Comparison of ENCODE assay signal across 17 cellular contexts in the genomic region with DNA sequence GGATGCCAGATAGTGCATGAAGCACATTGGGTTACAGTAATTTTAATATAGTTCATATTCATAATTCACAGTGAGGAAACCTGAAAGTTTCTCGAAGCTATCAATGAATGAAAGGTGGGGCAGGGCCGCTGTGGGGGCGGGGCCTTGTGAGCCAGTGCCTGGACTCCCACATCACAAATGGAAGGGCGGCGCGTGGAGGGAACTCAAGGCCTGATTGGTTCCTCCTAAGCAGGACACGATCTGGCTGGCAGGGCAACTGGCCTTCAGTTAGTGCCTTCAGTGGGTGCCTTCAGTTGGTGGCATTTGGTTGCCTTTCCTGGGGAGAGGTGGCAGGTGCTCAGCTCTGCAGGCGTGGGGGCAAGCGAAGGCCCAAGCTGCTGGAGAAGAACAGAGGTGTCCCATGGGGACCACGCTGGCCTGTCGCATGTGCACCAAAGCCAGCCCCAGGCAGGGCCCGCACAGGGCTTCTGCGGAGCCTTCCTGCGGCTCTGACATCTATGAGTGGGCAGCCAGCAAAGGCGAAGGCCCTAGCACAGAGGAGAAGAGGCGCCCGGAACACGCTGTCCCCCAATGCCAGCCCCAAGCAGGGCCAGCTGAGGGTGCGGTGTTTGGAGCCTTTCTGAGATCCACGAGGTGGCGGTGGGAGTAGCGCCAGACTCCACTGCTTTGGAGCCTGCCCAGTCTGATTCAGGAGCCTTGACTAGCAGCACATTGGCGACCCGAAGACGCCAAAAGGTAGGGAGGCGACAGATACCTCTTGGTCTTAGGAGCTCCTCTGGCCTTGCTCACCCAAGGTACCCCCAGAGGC.
DNase-seq lines count a peak whose midpoint lies in the region; ATAC-seq, FAIRE-seq and TF ChIP-seq lines count a peak whose summit lies in the region.
"Had no signal": no experiment of that assay in that cellular context is flagged by ENCODE, and none has a peak within 500 bp of the region (broad histone marks: within the 10 kb centered on the region; RNA-seq: fewer than 3 reads in every experiment).

No MANE protein-coding gene starts in this region.

- no peak for TF ChIP-seq CTCF in CD4-positive, alpha-beta T cell (IDR thresholded peaks at IDR 0.05)
- TF ChIP-seq CTCF in DND-41 (IDR thresholded peaks at IDR 0.05; ENCODE audit: borderline replicate concordance, extremely low read depth, low read length, poor library complexity, severe bottlenecking) = no peak
- no peak for TF ChIP-seq CTCF in K562 (IDR thresholded peaks at IDR 0.05 in 2 of 3, conservative IDR thresholded peaks at IDR 0.05 in 1 of 3; ENCODE audit: insufficient read depth in 2 of 3, low read depth in 1 of 3, low read length in 3 of 3)
- TF ChIP-seq CTCF in lower lobe of right lung (IDR thresholded peaks at IDR 0.05) = no peak
- no peak for TF ChIP-seq CTCF in glutamatergic neuron (IDR thresholded peaks at IDR 0.05; ENCODE audit: partially characterized antibody, unreplicated experiment)

- H3K27me3 ChIP-seq in CD4-positive, alpha-beta T cell (ENCODE audit: control insufficient read depth, insufficient read depth, low read length) = no peaks in the 10 kb centered on the region
- H3K27me3 ChIP-seq in DND-41 (ENCODE audit: insufficient read depth, low read length, poor library complexity) (no peaks in the 10 kb centered on the region), K562 (ENCODE audit: control insufficient read depth in 2 of 2, insufficient read depth in 2 of 2, low read length in 2 of 2) (peaks cover 13 to 33% of the 10 kb centered on the region in 2 experiments; a peak in 4 of 5 replicates), lower lobe of right lung (ENCODE audit: low read depth) (no peaks in the 10 kb centered on the region)

- TF ChIP-seq RAD21 in K562 (CRISPR knock-in tag; conservative IDR thresholded peaks at IDR 0.05 in 1 of 2, IDR thresholded peaks at IDR 0.05 in 1 of 2) = no peak

- no peaks in the 10 kb centered on the region for H3K9me1 ChIP-seq in K562 (ENCODE audit: control insufficient read depth, insufficient read depth, low read length)

- H3K79me2 ChIP-seq in DND-41 (ENCODE audit: insufficient read depth, low read length) = no peaks in the 10 kb centered on the region
- no peaks in the 10 kb centered on the region for H3K79me2 ChIP-seq in K562 (ENCODE audit: control insufficient read depth, insufficient read depth, low read length)

- H3K36me3 Mint-ChIP-seq in CD4-positive, alpha-beta T cell (ENCODE audit: low read depth) = peaks cover 13% of the 10 kb centered on the region
- no peaks in the 10 kb centered on the region for H3K36me3 Mint-ChIP-seq in glutamatergic neuron (ENCODE audit: unreplicated experiment)

- H3K27me3 Mint-ChIP-seq in CD4-positive, alpha-beta T cell = no peaks in the 10 kb centered on the region
- peaks cover 2% of the 10 kb centered on the region for H3K27me3 Mint-ChIP-seq in glutamatergic neuron (ENCODE audit: unreplicated experiment)

- no peak overlapping the region for H3K27ac ChIP-seq in CD4-positive, alpha-beta T cell (ENCODE audit: low read depth, low read length)
- no peak overlapping the region for H3K27ac ChIP-seq in DND-41 (ENCODE audit: low read length)
- H3K27ac ChIP-seq in K562 (ENCODE audit: extremely low read depth, low read depth, low read length) = no peak overlapping the region
- no peak overlapping the region for H3K27ac ChIP-seq in lower lobe of right lung
- H3K27ac ChIP-seq: A549 had no signal

- in situ Hi-C loops in K562 (cut with MboI) (no loop called here), KBM-7 (cut with MboI; ENCODE audit: low pct_unique_long_range_greater_than_20kb, low sequenced_read_pairs) (no loop called here)

- TF ChIP-seq EP300 in K562 (IDR thresholded peaks at IDR 0.05; ENCODE audit: low read length) = no peak

- no peak overlapping the region for H3K27ac Mint-ChIP-seq in CD4-positive, alpha-beta T cell
- H3K27ac Mint-ChIP-seq in glutamatergic neuron (ENCODE audit: unreplicated experiment) = no peak overlapping the region
- H3K27ac Mint-ChIP-seq: CD8-positive, alpha-beta memory T cell had no signal

- H2AFZ ChIP-seq in DND-41 (ENCODE audit: low read depth, low read length) (no peak overlapping the region), K562 (ENCODE audit: low read depth, low read length) (no peak overlapping the region; the same call in 1 of the 2 replicates)

- 6% methylated on average over 26 of the region's 26 CpGs for WGBS in K562 (ENCODE audit: insufficient coverage, low coverage, missing lambda C conversion rate)

- intact Hi-C loops in CD4-positive, alpha-beta T cell (cut with DNase I, micrococcal nuclease) = no loop called here
- intact Hi-C loops in K562 (cut with micrococcal nuclease) = no loop called here
- intact Hi-C loops in lower lobe of right lung (cut with DNase I) = no loop called here

- POLR2A ChIA-PET in CD4-positive, alpha-beta T cell (lab: Charles Lee) = no interaction called here
- POLR2A ChIA-PET in K562 (lab: Yijun Ruan, JAX) = interaction anchor here (0.7 kb wide), 2 partner anchors 22 to 35 kb away, joined by 3 read pairs; no protein-coding TSS in a partner anchor

- H3K9me3 ChIP-seq in CD4-positive, alpha-beta T cell (ENCODE audit: control insufficient read depth, low read length) = no peaks in the 10 kb centered on the region
- H3K9me3 ChIP-seq in DND-41 (ENCODE audit: insufficient read depth, low read length, severe bottlenecking) (peaks cover 3% of the 10 kb centered on the region), K562 (replicated peaks; ENCODE audit: control insufficient read depth, insufficient read depth, low read depth, low read length) (no peaks in the 10 kb centered on the region), lower lobe of right lung (no peaks in the 10 kb centered on the region)

- H3K4me2 ChIP-seq in DND-41 (ENCODE audit: insufficient read depth, low read length) (no peak overlapping the region), K562 (ENCODE audit: insufficient read depth, low read length) (no peak overlapping the region)
- H3K4me2 ChIP-seq: A549 had no signal

- BruUV-seq in K562 (replicated peaks; lab: Mats Ljungman, UMichigan) = no TSS peak

- CTCF ChIA-PET in CD4-positive, alpha-beta T cell (lab: Charles Lee) = no interaction called here
- CTCF ChIA-PET in K562 (lab: Yijun Ruan, JAX; ENCODE audit: low intra/inter-chr PET ratio) = no interaction called here

- H3K4me3 ChIP-seq in DND-41 (ENCODE audit: low read depth in 1 of 2, low read length in 2 of 2) (no peak overlapping the region), K562 (no peak overlapping the region), lower lobe of right lung (no peak overlapping the region)
- H3K4me3 ChIP-seq: A549 had no signal

- FAIRE-seq in K562 (lab: Jason Lieb, UNC) = peak; percentile 32
- FAIRE-seq: A549, G401.6, GM12892 had no signal

- no peaks in the 10 kb centered on the region for H4K20me1 ChIP-seq in DND-41 (ENCODE audit: insufficient read depth, low read length)
- H4K20me1 ChIP-seq in K562 (replicated peaks; ENCODE audit: control insufficient read depth, insufficient read depth, low read length) = no peaks in the 10 kb centered on the region

- H3K9me3 Mint-ChIP-seq in CD4-positive, alpha-beta T cell = peaks cover 2% of the 10 kb centered on the region
- H3K9me3 Mint-ChIP-seq in glutamatergic neuron (ENCODE audit: unreplicated experiment) = no peaks in the 10 kb centered on the region

- peak overlapping the region; percentile 38 for H3K4me3 Mint-ChIP-seq in CD4-positive, alpha-beta T cell
- no peak overlapping the region for H3K4me3 Mint-ChIP-seq in glutamatergic neuron (ENCODE audit: unreplicated experiment)
- H3K4me3 Mint-ChIP-seq: CD14-positive monocyte; CD8-positive, alpha-beta memory T cell had no signal

- no peaks in the 10 kb centered on the region for H3K36me3 ChIP-seq in DND-41 (ENCODE audit: insufficient read depth, low read length)
- no peaks in the 10 kb centered on the region for H3K36me3 ChIP-seq in K562 (ENCODE audit: control insufficient read depth, insufficient read depth, low read length)
- H3K36me3 ChIP-seq in lower lobe of right lung = no peaks in the 10 kb centered on the region

- H3K4me1 Mint-ChIP-seq in CD4-positive, alpha-beta T cell (ENCODE audit: low read depth) = no peaks in the 10 kb centered on the region
- no peaks in the 10 kb centered on the region for H3K4me1 Mint-ChIP-seq in glutamatergic neuron (ENCODE audit: low read depth, unreplicated experiment)

- H3K9ac ChIP-seq in DND-41 (ENCODE audit: low read depth, low read length) (no peak overlapping the region), K562 (ENCODE audit: insufficient read depth in 1 of 2, low read depth in 2 of 2, low read length in 2 of 2) (no peak overlapping the region)

- H3K4me1 ChIP-seq in DND-41 (ENCODE audit: insufficient read depth, low read length) (no peaks in the 10 kb centered on the region), K562 (replicated peaks in 1 of 2; ENCODE audit: control insufficient read depth in 2 of 2, insufficient read depth in 2 of 2, low read length in 2 of 2) (peaks cover 0 to 5% of the 10 kb centered on the region in 2 experiments; a peak in 1 of 5 replicates), lower lobe of right lung (no peaks in the 10 kb centered on the region)
- H3K4me1 ChIP-seq: A549 had no signal

- ATAC-seq in CD4-positive, alpha-beta T cell (ENCODE audit: poor library complexity) = no peak
- ATAC-seq in DND-41 (ENCODE audit: insufficient read depth, low read depth) (peak; percentile 33; the same call in 2 of the 3 replicates), K562 (peak; percentile 69), lower lobe of right lung (no peak), GM18517 (IDR thresholded peaks at IDR 0.05; ENCODE audit: unreplicated experiment) (no peak), GM19035 (IDR thresholded peaks at IDR 0.05; ENCODE audit: unreplicated experiment) (no peak)
- ATAC-seq: A549 had no signal

- DNase-seq in CD4-positive, alpha-beta T cell = no peak
- DNase-seq in DND-41 = no peak
- DNase-seq in K562 (ENCODE audit: extremely low read depth in 1 of 4, low spot score in 3 of 4) = peak in 1 of 4 experiments; percentile 14
- peak; percentile 50 for DNase-seq in lower lobe of right lung
- DNase-seq in KBM-7 = no peak
- no peak for DNase-seq in glutamatergic neuron
- DNase-seq: CD8-positive, alpha-beta memory T cell; DMS79; EL; H7; KG1 had no signal

- TF ChIP-seq POLR2A in K562 (conservative IDR thresholded peaks at IDR 0.05) = no peak

TF ChIP-seq in K562, 482 proteins besides CTCF, POLR2A, EP300 and RAD21:
- TF ChIP-seq DIDO1 (tag; IDR thresholded peaks at IDR 0.05; ENCODE audit: low read depth) = no peak
- TF ChIP-seq, protein P1, sequence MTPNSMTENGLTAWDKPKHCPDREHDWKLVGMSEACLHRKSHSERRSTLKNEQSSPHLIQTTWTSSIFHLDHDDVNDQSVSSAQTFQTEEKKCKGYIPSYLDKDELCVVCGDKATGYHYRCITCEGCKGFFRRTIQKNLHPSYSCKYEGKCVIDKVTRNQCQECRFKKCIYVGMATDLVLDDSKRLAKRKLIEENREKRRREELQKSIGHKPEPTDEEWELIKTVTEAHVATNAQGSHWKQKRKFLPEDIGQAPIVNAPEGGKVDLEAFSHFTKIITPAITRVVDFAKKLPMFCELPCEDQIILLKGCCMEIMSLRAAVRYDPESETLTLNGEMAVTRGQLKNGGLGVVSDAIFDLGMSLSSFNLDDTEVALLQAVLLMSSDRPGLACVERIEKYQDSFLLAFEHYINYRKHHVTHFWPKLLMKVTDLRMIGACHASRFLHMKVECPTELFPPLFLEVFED (CRISPR knock-in tag; conservative IDR thresholded peaks at IDR 0.05) = no peak
TF ChIP-seq in K562: peak in this region for 0.

Comparison
In these comparisons a context has a peak if more than half of its experiments do, and no peak if none do; other contexts are left out.
1. ATAC-seq: peak in DND-41 (single experiment) and K562 (single experiment); none in CD4-positive, alpha-beta T cell (single experiment), lower lobe of right lung (0 of 2), GM18517 (single experiment) and GM19035 (single experiment).